In genomic region chr2:101766871-101767739, GRCh38 we compare ENCODE assay signal across 1 cellular context.
A peak's percentile ranks its signal among the peaks of the same experiment; 100 is the strongest.
TF ChIP-seq lines count a peak whose summit lies in the region.

No MANE protein-coding gene starts in this region.

TF ChIP-seq in HepG2, 621 proteins besides CTCF, POLR2A, EP300 and RAD21 (continued from another document and continues in another):
- TF ChIP-seq PAXIP1 (CRISPR knock-in tag; conservative IDR thresholded peaks at IDR 0.05) (peak; percentile 89), REPIN1 (CRISPR knock-in tag; IDR thresholded peaks at IDR 0.05; ENCODE audit: borderline replicate concordance, low read depth) (peak; percentile 10; the same call in 1 of the 2 replicates), MLLT10 (CRISPR knock-in tag; IDR thresholded peaks at IDR 0.05) (no peak), HNRNPH1 (optimal IDR thresholded peaks at IDR 0.05; ENCODE audit: low read depth, low read length) (no peak), ATF7-NPFF (CRISPR knock-in tag; IDR thresholded peaks at IDR 0.05; ENCODE audit: low read depth) (0 out of 2 replicates have a peak, but pooled peaks have one; percentile 4), ZNF605 (CRISPR knock-in tag; IDR thresholded peaks at IDR 0.05) (0 out of 2 replicates have a peak, but pooled peaks have one; percentile 32), ZNF282 (IDR thresholded peaks at IDR 0.05; ENCODE audit: partially characterized antibody) (no peak), ZNF10 (CRISPR knock-in tag; IDR thresholded peaks at IDR 0.05; ENCODE audit: borderline replicate concordance, low read depth) (no peak), HNF4A (CRISPR knock-in tag; IDR thresholded peaks at IDR 0.05) (peak; percentile 78), KLF6 (CRISPR knock-in tag; IDR thresholded peaks at IDR 0.05) (no peak), IRF1 (CRISPR knock-in tag; IDR thresholded peaks at IDR 0.05; ENCODE audit: low read depth) (no peak), MED8 (CRISPR knock-in tag; IDR thresholded peaks at IDR 0.05; ENCODE audit: insufficient replicate concordance) (no peak), POLR2G (IDR thresholded peaks at IDR 0.05; ENCODE audit: low read depth, low read length) (peak; percentile 63; the same call in 1 of the 2 replicates), HNRNPLL (IDR thresholded peaks at IDR 0.05; ENCODE audit: low read depth, low read length, poor library complexity, severe bottlenecking) (no peak), U2AF2 (IDR thresholded peaks at IDR 0.05; ENCODE audit: low read depth, low read length) (no peak), BRD4 (CRISPR knock-in tag; IDR thresholded peaks at IDR 0.05) (no peak), ZNF235 (CRISPR knock-in tag; IDR thresholded peaks at IDR 0.05; ENCODE audit: borderline replicate concordance) (no peak), ZNF20 (CRISPR knock-in tag; IDR thresholded peaks at IDR 0.05) (peak; percentile 98), NR3C1 (CRISPR knock-in tag; IDR thresholded peaks at IDR 0.05) (no peak), MIXL1 (CRISPR knock-in tag; IDR thresholded peaks at IDR 0.05) (peak; percentile 91), PRDM4 (CRISPR knock-in tag; IDR thresholded peaks at IDR 0.05; ENCODE audit: borderline replicate concordance) (no peak), FOXM1 (CRISPR knock-in tag; IDR thresholded peaks at IDR 0.05) (no peak), ZNF18 (CRISPR knock-in tag; IDR thresholded peaks at IDR 0.05; ENCODE audit: insufficient replicate concordance) (peak; percentile 98), ZNF772 (CRISPR knock-in tag; IDR thresholded peaks at IDR 0.05) (0 out of 2 replicates have a peak, but pooled peaks have one; percentile 28), ZNF383 (CRISPR knock-in tag; IDR thresholded peaks at IDR 0.05; ENCODE audit: borderline replicate concordance) (no peak), ZNF280D (CRISPR knock-in tag; IDR thresholded peaks at IDR 0.05) (peak; percentile 43; the same call in 1 of the 2 replicates), KDM6A (CRISPR knock-in tag; IDR thresholded peaks at IDR 0.05; ENCODE audit: low read depth) (no peak), REL (CRISPR knock-in tag; conservative IDR thresholded peaks at IDR 0.05) (no peak), ZNF614 (CRISPR knock-in tag; IDR thresholded peaks at IDR 0.05; ENCODE audit: borderline replicate concordance) (peak; percentile 52), ZNF432 (CRISPR knock-in tag; IDR thresholded peaks at IDR 0.05; ENCODE audit: borderline replicate concordance) (no peak), ZNF510 (CRISPR knock-in tag; IDR thresholded peaks at IDR 0.05; ENCODE audit: low read depth) (no peak), RCOR2 (CRISPR knock-in tag; IDR thresholded peaks at IDR 0.05) (peak; percentile 75), RARG (CRISPR knock-in tag; IDR thresholded peaks at IDR 0.05; ENCODE audit: low read depth) (no peak), ZFAT (CRISPR knock-in tag; conservative IDR thresholded peaks at IDR 0.05) (no peak), RERE (CRISPR knock-in tag; IDR thresholded peaks at IDR 0.05; ENCODE audit: low read depth) (peak; percentile 76), THRA (CRISPR knock-in tag; IDR thresholded peaks at IDR 0.05; ENCODE audit: borderline replicate concordance) (peak; percentile 71; the same call in 1 of the 2 replicates), SRY (CRISPR knock-in tag; IDR thresholded peaks at IDR 0.05) (no peak), ZSCAN12 (CRISPR knock-in tag; IDR thresholded peaks at IDR 0.05) (no peak), GTF2F1 (IDR thresholded peaks at IDR 0.05; ENCODE audit: low read length) (no peak), ZNF746 (CRISPR knock-in tag; IDR thresholded peaks at IDR 0.05) (no peak), SMYD3 (CRISPR knock-in tag; IDR thresholded peaks at IDR 0.05) (no peak), ELF4 (CRISPR knock-in tag; IDR thresholded peaks at IDR 0.05; ENCODE audit: borderline replicate concordance) (no peak), POGZ (CRISPR knock-in tag; IDR thresholded peaks at IDR 0.05) (peak; percentile 57; the same call in 1 of the 2 replicates), ZKSCAN8 (CRISPR knock-in tag; IDR thresholded peaks at IDR 0.05; ENCODE audit: borderline replicate concordance) (0 out of 2 replicates have a peak, but pooled peaks have one; percentile 37), ZBTB46 (CRISPR knock-in tag; IDR thresholded peaks at IDR 0.05; ENCODE audit: borderline replicate concordance) (no peak)
